Comparison of ENCODE assay signal across 12 cellular contexts in genomic region chr3:105793040-105793439, GRCh38.
DNase-seq lines count a peak whose midpoint lies in the region; ATAC-seq and TF ChIP-seq lines count a peak whose summit lies in the region.
"Had no signal": no experiment of that assay in that cellular context is flagged by ENCODE, and none has a peak within 500 bp of the region (broad histone marks: within the 10 kb centered on the region; RNA-seq: fewer than 3 reads in every experiment).

No MANE protein-coding gene starts in this region.

- peaks cover 5% of the 10 kb centered on the region for H3K9me3 Mint-ChIP-seq in activated CD8-positive, alpha-beta T cell treated with anti-CD3 and anti-CD28 coated beads for 36 hours
- H3K9me3 Mint-ChIP-seq in activated CD8-positive, alpha-beta T cell treated with anti-CD3 and anti-CD28 coated beads, Interleukin-2, amount 10 ng/mL, durations not matched to agents 7 days and 5 days (ENCODE audit: insufficient read depth) = peaks cover 18% of the 10 kb centered on the region
- peaks cover 3% of the 10 kb centered on the region for H3K9me3 Mint-ChIP-seq in activated naive CD8-positive, alpha-beta T cell treated with anti-CD3 and anti-CD28 coated beads, Interleukin-2, amount 50 U/mL, for 24 hours

- H3K27me3 ChIP-seq in subcutaneous abdominal adipose tissue (ENCODE audit: control insufficient read depth in 5 of 5, insufficient read depth in 4 of 5, low read length in 5 of 5) (no peaks in the 10 kb centered on the region), PC-9 (ENCODE audit: insufficient read depth, low read depth) (no peaks in the 10 kb centered on the region)

- H3K27ac Mint-ChIP-seq in activated CD8-positive, alpha-beta T cell treated with anti-CD3 and anti-CD28 coated beads for 36 hours = peak overlapping the region; percentile 49
- H3K27ac Mint-ChIP-seq in activated CD8-positive, alpha-beta T cell treated with anti-CD3 and anti-CD28 coated beads, Interleukin-2, amount 10 ng/mL, durations not matched to agents 7 days and 5 days = no peak overlapping the region
- peak overlapping the region; percentile 43 for H3K27ac Mint-ChIP-seq in activated naive CD8-positive, alpha-beta T cell treated with anti-CD3 and anti-CD28 coated beads, Interleukin-2, amount 50 U/mL, for 24 hours

- peaks cover 5 to 26% (median 15%) of the 10 kb centered on the region in 5 donors for H3K4me1 ChIP-seq in subcutaneous abdominal adipose tissue (ENCODE audit: control insufficient read depth in 5 of 5, insufficient read depth in 5 of 5, low read length in 5 of 5)
- no peaks in the 10 kb centered on the region for H3K4me1 ChIP-seq in PC-9 (replicated peaks; ENCODE audit: insufficient read depth)

- no peak for ATAC-seq in activated CD8-positive, alpha-beta T cell treated with anti-CD3 and anti-CD28 coated beads for 36 hours
- no peak for ATAC-seq in activated CD8-positive, alpha-beta T cell treated with anti-CD3 and anti-CD28 coated beads, Interleukin-2, amount 10 ng/mL, durations not matched to agents 7 days and 5 days
- ATAC-seq in activated naive CD8-positive, alpha-beta T cell treated with anti-CD3 and anti-CD28 coated beads, Interleukin-2, amount 50 U/mL, for 24 hours = no peak
- ATAC-seq in HG03354 (IDR thresholded peaks at IDR 0.05; ENCODE audit: poor library complexity, severe bottlenecking, unreplicated experiment) = no peak
- ATAC-seq: PC-3 had no signal

- no peaks in the 10 kb centered on the region for H3F3A ChIP-seq in PC-9 (ENCODE audit: insufficient read depth, low read depth)

- peaks cover 62% of the 10 kb centered on the region for H3K36me3 Mint-ChIP-seq in activated CD8-positive, alpha-beta T cell treated with anti-CD3 and anti-CD28 coated beads for 36 hours (ENCODE audit: low read depth)
- peaks cover 71% of the 10 kb centered on the region for H3K36me3 Mint-ChIP-seq in activated CD8-positive, alpha-beta T cell treated with anti-CD3 and anti-CD28 coated beads, Interleukin-2, amount 10 ng/mL, durations not matched to agents 7 days and 5 days (ENCODE audit: low read depth)
- H3K36me3 Mint-ChIP-seq in activated naive CD8-positive, alpha-beta T cell treated with anti-CD3 and anti-CD28 coated beads, Interleukin-2, amount 50 U/mL, for 24 hours (ENCODE audit: low read depth) = peaks cover 64% of the 10 kb centered on the region

- intact Hi-C loops in activated CD8-positive, alpha-beta T cell treated with anti-CD3 and anti-CD28 coated beads for 36 hours (cut with micrococcal nuclease) = no loop called here
- intact Hi-C loops in PC-9 (cut with micrococcal nuclease; ENCODE audit: unreplicated experiment) = no loop called here

- H3K36me3 ChIP-seq in subcutaneous abdominal adipose tissue (ENCODE audit: control insufficient read depth in 5 of 5, insufficient read depth in 5 of 5, low read length in 5 of 5) (no peaks in the 10 kb centered on the region), PC-9 (ENCODE audit: low read depth) (no peaks in the 10 kb centered on the region)

- H3K4me1 Mint-ChIP-seq in activated CD8-positive, alpha-beta T cell treated with anti-CD3 and anti-CD28 coated beads for 36 hours (ENCODE audit: low read depth) = peaks cover 76% of the 10 kb centered on the region
- H3K4me1 Mint-ChIP-seq in activated CD8-positive, alpha-beta T cell treated with anti-CD3 and anti-CD28 coated beads, Interleukin-2, amount 10 ng/mL, durations not matched to agents 7 days and 5 days (ENCODE audit: low read depth) = peaks cover 57% of the 10 kb centered on the region
- H3K4me1 Mint-ChIP-seq in activated naive CD8-positive, alpha-beta T cell treated with anti-CD3 and anti-CD28 coated beads, Interleukin-2, amount 50 U/mL, for 24 hours = peaks cover 77% of the 10 kb centered on the region

- POLR2A ChIA-PET in activated CD8-positive, alpha-beta T cell treated with anti-CD3 and anti-CD28 coated beads for 36 hours (lab: Charles Lee) = interaction anchor here (1.1 kb wide), 1 partner anchor 19 kb away, joined by 3 read pairs; no protein-coding TSS in a partner anchor
- POLR2A ChIA-PET in activated CD8-positive, alpha-beta T cell treated with anti-CD3 and anti-CD28 coated beads, Interleukin-2, amount 10 ng/mL, durations not matched to agents 7 days and 5 days (lab: Charles Lee) = no interaction called here
- POLR2A ChIA-PET in PC-9 (lab: Charles Lee; ENCODE audit: unreplicated experiment) = no interaction called here

- H3K79me2 ChIP-seq in PC-9 (ENCODE audit: low read depth) = no peaks in the 10 kb centered on the region

- H3K27ac ChIP-seq in subcutaneous abdominal adipose tissue (ENCODE audit: low read depth, low read length) (peak overlapping the region; percentile 56), PC-9 (no peak overlapping the region)

- no peak overlapping the region for H3K4me2 ChIP-seq in PC-9

- no peak overlapping the region for H3K4me3 Mint-ChIP-seq in activated CD8-positive, alpha-beta T cell treated with anti-CD3 and anti-CD28 coated beads for 36 hours
- no peak overlapping the region for H3K4me3 Mint-ChIP-seq in activated CD8-positive, alpha-beta T cell treated with anti-CD3 and anti-CD28 coated beads, Interleukin-2, amount 10 ng/mL, durations not matched to agents 7 days and 5 days
- H3K4me3 Mint-ChIP-seq in activated naive CD8-positive, alpha-beta T cell treated with anti-CD3 and anti-CD28 coated beads, Interleukin-2, amount 50 U/mL, for 24 hours = no peak overlapping the region

- no peak overlapping the region for H2AFZ ChIP-seq in PC-9

- H3K27me3 Mint-ChIP-seq in activated CD8-positive, alpha-beta T cell treated with anti-CD3 and anti-CD28 coated beads for 36 hours = no peaks in the 10 kb centered on the region
- no peaks in the 10 kb centered on the region for H3K27me3 Mint-ChIP-seq in activated CD8-positive, alpha-beta T cell treated with anti-CD3 and anti-CD28 coated beads, Interleukin-2, amount 10 ng/mL, durations not matched to agents 7 days and 5 days (ENCODE audit: low read depth)
- H3K27me3 Mint-ChIP-seq in activated naive CD8-positive, alpha-beta T cell treated with anti-CD3 and anti-CD28 coated beads, Interleukin-2, amount 50 U/mL, for 24 hours = no peaks in the 10 kb centered on the region

- H4K20me1 ChIP-seq in PC-9 (ENCODE audit: insufficient read depth) = no peaks in the 10 kb centered on the region; the same call in 1 of the 2 replicates

- BruUV-seq in PC-9 (replicated peaks; lab: Mats Ljungman, UMichigan) = no TSS peak

- H3K9me2 ChIP-seq in PC-9 (ENCODE audit: insufficient read depth) = no peaks in the 10 kb centered on the region; the same call in 1 of the 2 replicates

- CTCF ChIA-PET in activated CD8-positive, alpha-beta T cell treated with anti-CD3 and anti-CD28 coated beads for 36 hours (lab: Charles Lee) = no interaction called here
- CTCF ChIA-PET in activated CD8-positive, alpha-beta T cell treated with anti-CD3 and anti-CD28 coated beads, Interleukin-2, amount 10 ng/mL, durations not matched to agents 7 days and 5 days (lab: Charles Lee) = no interaction called here
- CTCF ChIA-PET in PC-9 (lab: Charles Lee) = no interaction called here

- no peak overlapping the region for H3K9ac ChIP-seq in subcutaneous abdominal adipose tissue (ENCODE audit: low read length in 5 of 5)

- no peak overlapping the region for H3K4me3 ChIP-seq in subcutaneous abdominal adipose tissue (ENCODE audit: low read depth in 1 of 5, low read length in 5 of 5)
- H3K4me3 ChIP-seq in PC-9 = no peak overlapping the region

- DNase-seq in activated CD8-positive, alpha-beta T cell treated with anti-CD3 and anti-CD28 coated beads for 36 hours = no peak
- DNase-seq in activated CD8-positive, alpha-beta T cell treated with anti-CD3 and anti-CD28 coated beads, Interleukin-2, amount 10 ng/mL, durations not matched to agents 7 days and 5 days = no peak
- DNase-seq in activated naive CD8-positive, alpha-beta T cell treated with anti-CD3 and anti-CD28 coated beads, Interleukin-2, amount 50 U/mL, for 24 hours = no peak
- DNase-seq in iris pigment epithelial cell (ENCODE audit: low read depth) = peak; percentile 44
- no peak for DNase-seq in HuH-7 (ENCODE audit: low spot score)
- DNase-seq in PC-9 = no peak
- DNase-seq: ACHN; activated effector memory CD4-positive, alpha-beta T cell treated with anti-CD3 and anti-CD28 coated beads, Interleukin-2, amount 50 U/mL, for 16 hours; NCI-H2081 treated with DMSO at 0.1 percent for 48 hours; PC-3 had no signal

- TF ChIP-seq CTCF in activated CD8-positive, alpha-beta T cell treated with anti-CD3 and anti-CD28 coated beads for 36 hours (IDR thresholded peaks at IDR 0.05) = no peak
- TF ChIP-seq CTCF in PC-9 (conservative IDR thresholded peaks at IDR 0.05) = no peak

- no peaks in the 10 kb centered on the region for H3K9me3 ChIP-seq in subcutaneous abdominal adipose tissue (ENCODE audit: control insufficient read depth in 5 of 5, low read length in 5 of 5)
- H3K9me3 ChIP-seq in PC-9 (ENCODE audit: insufficient read depth, low read depth) = no peaks in the 10 kb centered on the region
